1 cellular context compared by ENCODE assay signal in genomic region chr10:28532509-28533314, GRCh38.
TF ChIP-seq lines count a peak whose summit lies in the region.

Gene WAC (plus strand): TSS chr10:28533118. CDS start chr10:28533580, 462 bp downstream.

TF ChIP-seq in K562, 482 proteins besides CTCF, POLR2A, EP300 and RAD21 (continued from another document and continues in another):
- TF ChIP-seq, protein P1, sequence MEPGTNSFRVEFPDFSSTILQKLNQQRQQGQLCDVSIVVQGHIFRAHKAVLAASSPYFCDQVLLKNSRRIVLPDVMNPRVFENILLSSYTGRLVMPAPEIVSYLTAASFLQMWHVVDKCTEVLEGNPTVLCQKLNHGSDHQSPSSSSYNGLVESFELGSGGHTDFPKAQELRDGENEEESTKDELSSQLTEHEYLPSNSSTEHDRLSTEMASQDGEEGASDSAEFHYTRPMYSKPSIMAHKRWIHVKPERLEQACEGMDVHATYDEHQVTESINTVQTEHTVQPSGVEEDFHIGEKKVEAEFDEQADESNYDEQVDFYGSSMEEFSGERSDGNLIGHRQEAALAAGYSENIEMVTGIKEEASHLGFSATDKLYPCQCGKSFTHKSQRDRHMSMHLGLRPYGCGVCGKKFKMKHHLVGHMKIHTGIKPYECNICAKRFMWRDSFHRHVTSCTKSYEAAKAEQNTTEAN (CRISPR knock-in tag; IDR thresholded peaks at IDR 0.05) = peak; percentile 73; the same call in 1 of the 2 replicates
- TF ChIP-seq HCFC1 (IDR thresholded peaks at IDR 0.05; ENCODE audit: low read depth, low read length) (0 out of 2 replicates have a peak, but pooled peaks have one; percentile 39), ZNF444 (CRISPR knock-in tag; IDR thresholded peaks at IDR 0.05) (no peak), ATF1 (CRISPR knock-in tag; IDR thresholded peaks at IDR 0.05) (no peak), ATF1 (tag; IDR thresholded peaks at IDR 0.05) (peak; percentile 32), NCOR1 (IDR thresholded peaks at IDR 0.05) (no peak), BCL6 (CRISPR knock-in tag; IDR thresholded peaks at IDR 0.05) (no peak), SMARCC2 (IDR thresholded peaks at IDR 0.05; ENCODE audit: low read depth) (no peak), ZNF740 (CRISPR knock-in tag; IDR thresholded peaks at IDR 0.05) (peak; percentile 72; the same call in 1 of the 2 replicates), ZNF740 (tag; IDR thresholded peaks at IDR 0.05) (peak in 1 of 2 experiments; percentile 23; a peak in 1 of 4 replicates), PKNOX1 (IDR thresholded peaks at IDR 0.05) (peak; percentile 42; the same call in 1 of the 2 replicates), CREB1 (IDR thresholded peaks at IDR 0.05) (0 out of 2 replicates have a peak, but pooled peaks have one; percentile 16), CREB1 (CRISPR knock-in tag; IDR thresholded peaks at IDR 0.05) (peak; percentile 46; the same call in 1 of the 2 replicates), MBD2 (IDR thresholded peaks at IDR 0.05; ENCODE audit: borderline replicate concordance, low read depth) (0 out of 2 replicates have a peak, but pooled peaks have one; percentile 65), SMAD3 (CRISPR knock-in tag; conservative IDR thresholded peaks at IDR 0.05) (0 out of 2 replicates have a peak, but pooled peaks have one; percentile 5), ETV6 (IDR thresholded peaks at IDR 0.05; ENCODE audit: borderline replicate concordance in 1 of 2, low read depth in 2 of 2, low read length in 1 of 2) (no peak), ETV6 (CRISPR knock-in tag; IDR thresholded peaks at IDR 0.05; ENCODE audit: borderline replicate concordance) (0 out of 2 replicates have a peak, but pooled peaks have one; percentile 51), DACH1 (IDR thresholded peaks at IDR 0.05; ENCODE audit: partially characterized antibody) (no peak), EHMT2 (IDR thresholded peaks at IDR 0.05) (no peak), SPI1 (IDR thresholded peaks at IDR 0.05; ENCODE audit: borderline replicate concordance, low read depth, low read length) (no peak), HINFP (tag; conservative IDR thresholded peaks at IDR 0.05; ENCODE audit: low read depth) (no peak), ZNF644 (tag; IDR thresholded peaks at IDR 0.05; ENCODE audit: low read depth) (no peak), TCF7L2 (IDR thresholded peaks at IDR 0.05; ENCODE audit: low read depth, low read length) (no peak), XRCC3 (IDR thresholded peaks at IDR 0.05) (no peak), RFX7 (CRISPR knock-in tag; IDR thresholded peaks at IDR 0.05) (no peak), ZNF324 (CRISPR knock-in tag; IDR thresholded peaks at IDR 0.05) (no peak), ZNF668 (CRISPR knock-in tag; IDR thresholded peaks at IDR 0.05) (no peak), CAMTA2 (CRISPR knock-in tag; conservative IDR thresholded peaks at IDR 0.05) (0 out of 2 replicates have a peak, but pooled peaks have one; percentile 1), ZNF696 (CRISPR knock-in tag; conservative IDR thresholded peaks at IDR 0.05) (no peak), IFI16 (CRISPR knock-in tag; IDR thresholded peaks at IDR 0.05) (no peak), PPARD (CRISPR knock-in tag; IDR thresholded peaks at IDR 0.05) (no peak), RNF2 (IDR thresholded peaks at IDR 0.05) (no peak), TEAD1 (CRISPR knock-in tag; IDR thresholded peaks at IDR 0.05) (peak in 1 of 2 experiments; percentile 59; a peak in 1 of 4 replicates), SIX5 (IDR thresholded peaks at IDR 0.05; ENCODE audit: borderline replicate concordance in 1 of 2, insufficient read depth in 1 of 2, low read depth in 1 of 2, low read length in 2 of 2) (no peak), RBM22 (IDR thresholded peaks at IDR 0.05; ENCODE audit: low read depth, low read length, poor library complexity, severe bottlenecking) (peak; percentile 18), ZNF518B (CRISPR knock-in tag; IDR thresholded peaks at IDR 0.05) (no peak), ZNF586 (CRISPR knock-in tag; conservative IDR thresholded peaks at IDR 0.05) (no peak), ZNF398 (CRISPR knock-in tag; IDR thresholded peaks at IDR 0.05) (no peak), NCOA1 (IDR thresholded peaks at IDR 0.05; ENCODE audit: low read depth) (peak; percentile 70; the same call in 1 of the 2 replicates), TSC22D4 (tag; IDR thresholded peaks at IDR 0.05) (no peak), NFRKB (IDR thresholded peaks at IDR 0.05; ENCODE audit: low read depth) (peak; percentile 87), NR3C1 (CRISPR knock-in tag; IDR thresholded peaks at IDR 0.05) (peak; percentile 68; the same call in 1 of the 2 replicates), PTBP1 (IDR thresholded peaks at IDR 0.05; ENCODE audit: low read depth, low read length) (no peak), ZNF217 (CRISPR knock-in tag; IDR thresholded peaks at IDR 0.05) (no peak), NRF1 (conservative IDR thresholded peaks at IDR 0.05 in 1 of 2, IDR thresholded peaks at IDR 0.05 in 1 of 2) (peak; percentile 96), CBFA2T3 (IDR thresholded peaks at IDR 0.05) (no peak), SAFB2 (IDR thresholded peaks at IDR 0.05; ENCODE audit: borderline replicate concordance, low read depth, low read length, severe bottlenecking) (no peak), ZNF785 (CRISPR knock-in tag; IDR thresholded peaks at IDR 0.05) (no peak), ZNF77 (CRISPR knock-in tag; IDR thresholded peaks at IDR 0.05) (no peak), GMEB1 (CRISPR knock-in tag; IDR thresholded peaks at IDR 0.05) (0 out of 2 replicates have a peak, but pooled peaks have one; percentile 7), EZH2 (IDR thresholded peaks at IDR 0.05; ENCODE audit: borderline replicate concordance, low read depth, low read length) (no peak)
- TF ChIP-seq, protein P2, sequence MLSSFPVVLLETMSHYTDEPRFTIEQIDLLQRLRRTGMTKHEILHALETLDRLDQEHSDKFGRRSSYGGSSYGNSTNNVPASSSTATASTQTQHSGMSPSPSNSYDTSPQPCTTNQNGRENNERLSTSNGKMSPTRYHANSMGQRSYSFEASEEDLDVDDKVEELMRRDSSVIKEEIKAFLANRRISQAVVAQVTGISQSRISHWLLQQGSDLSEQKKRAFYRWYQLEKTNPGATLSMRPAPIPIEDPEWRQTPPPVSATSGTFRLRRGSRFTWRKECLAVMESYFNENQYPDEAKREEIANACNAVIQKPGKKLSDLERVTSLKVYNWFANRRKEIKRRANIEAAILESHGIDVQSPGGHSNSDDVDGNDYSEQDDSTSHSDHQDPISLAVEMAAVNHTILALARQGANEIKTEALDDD (IDR thresholded peaks at IDR 0.05) = no peak
- TF ChIP-seq, protein P3, sequence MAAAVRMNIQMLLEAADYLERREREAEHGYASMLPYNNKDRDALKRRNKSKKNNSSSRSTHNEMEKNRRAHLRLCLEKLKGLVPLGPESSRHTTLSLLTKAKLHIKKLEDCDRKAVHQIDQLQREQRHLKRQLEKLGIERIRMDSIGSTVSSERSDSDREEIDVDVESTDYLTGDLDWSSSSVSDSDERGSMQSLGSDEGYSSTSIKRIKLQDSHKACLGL (CRISPR knock-in tag; IDR thresholded peaks at IDR 0.05; ENCODE audit: borderline replicate concordance, poor library complexity, severe bottlenecking) = no peak
- TF ChIP-seq, protein P4, sequence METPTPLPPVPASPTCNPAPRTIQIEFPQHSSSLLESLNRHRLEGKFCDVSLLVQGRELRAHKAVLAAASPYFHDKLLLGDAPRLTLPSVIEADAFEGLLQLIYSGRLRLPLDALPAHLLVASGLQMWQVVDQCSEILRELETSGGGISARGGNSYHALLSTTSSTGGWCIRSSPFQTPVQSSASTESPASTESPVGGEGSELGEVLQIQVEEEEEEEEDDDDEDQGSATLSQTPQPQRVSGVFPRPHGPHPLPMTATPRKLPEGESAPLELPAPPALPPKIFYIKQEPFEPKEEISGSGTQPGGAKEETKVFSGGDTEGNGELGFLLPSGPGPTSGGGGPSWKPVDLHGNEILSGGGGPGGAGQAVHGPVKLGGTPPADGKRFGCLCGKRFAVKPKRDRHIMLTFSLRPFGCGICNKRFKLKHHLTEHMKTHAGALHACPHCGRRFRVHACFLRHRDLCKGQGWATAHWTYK (CRISPR knock-in tag; IDR thresholded peaks at IDR 0.05) = no peak
- TF ChIP-seq, protein P5, sequence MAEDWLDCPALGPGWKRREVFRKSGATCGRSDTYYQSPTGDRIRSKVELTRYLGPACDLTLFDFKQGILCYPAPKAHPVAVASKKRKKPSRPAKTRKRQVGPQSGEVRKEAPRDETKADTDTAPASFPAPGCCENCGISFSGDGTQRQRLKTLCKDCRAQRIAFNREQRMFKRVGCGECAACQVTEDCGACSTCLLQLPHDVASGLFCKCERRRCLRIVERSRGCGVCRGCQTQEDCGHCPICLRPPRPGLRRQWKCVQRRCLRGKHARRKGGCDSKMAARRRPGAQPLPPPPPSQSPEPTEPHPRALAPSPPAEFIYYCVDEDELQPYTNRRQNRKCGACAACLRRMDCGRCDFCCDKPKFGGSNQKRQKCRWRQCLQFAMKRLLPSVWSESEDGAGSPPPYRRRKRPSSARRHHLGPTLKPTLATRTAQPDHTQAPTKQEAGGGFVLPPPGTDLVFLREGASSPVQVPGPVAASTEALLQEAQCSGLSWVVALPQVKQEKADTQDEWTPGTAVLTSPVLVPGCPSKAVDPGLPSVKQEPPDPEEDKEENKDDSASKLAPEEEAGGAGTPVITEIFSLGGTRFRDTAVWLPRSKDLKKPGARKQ (CRISPR knock-in tag; IDR thresholded peaks at IDR 0.05) = no peak
